17 cellular contexts compared by ENCODE assay signal in the genomic region with DNA sequence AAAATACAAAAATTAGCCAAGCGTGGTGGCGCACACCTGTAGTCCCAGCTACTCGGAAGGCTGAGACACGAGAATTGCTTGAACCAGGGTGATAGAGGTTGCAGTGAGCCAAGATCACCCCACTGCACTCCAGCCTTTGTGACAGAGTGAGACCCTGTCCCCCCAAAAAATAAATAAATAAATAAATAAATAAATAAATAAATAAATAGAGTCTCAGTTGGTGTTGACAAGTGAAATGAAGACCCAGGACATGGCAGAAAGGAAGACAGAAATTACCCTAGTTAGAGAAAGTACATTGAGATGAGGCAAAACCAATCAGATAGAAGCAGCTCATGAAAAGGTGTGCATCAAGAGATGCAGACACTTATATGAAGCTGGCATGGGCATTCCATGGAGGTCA.
DNase-seq lines count a peak whose midpoint lies in the region; ATAC-seq and TF ChIP-seq lines count a peak whose summit lies in the region.
"Had no signal": no experiment of that assay in that cellular context is flagged by ENCODE, and none has a peak within 500 bp of the region (broad histone marks: within the 10 kb centered on the region; RNA-seq: fewer than 3 reads in every experiment).

No MANE protein-coding gene starts in this region.

- no TSS peak for BruUV-seq in mammary epithelial cell (replicated peaks; lab: Mats Ljungman, UMichigan)

- no peak overlapping the region for H2AFZ ChIP-seq in mammary epithelial cell (ENCODE audit: low read depth, low read length)

- ATAC-seq in Right ventricle myocardium inferior, result no peak
- ATAC-seq in activated CD8-positive, alpha-beta memory T cell treated with anti-CD3 and anti-CD28 coated beads, Interleukin-2, amount 10 ng/mL, durations not matched to agents 7 days and 5 days, result no peak
- ATAC-seq: CD8-positive, alpha-beta T cell had no signal

- intact Hi-C loops in breast epithelium (cut with DNase I; ENCODE audit: low total_unique reads) (loop anchor here (5.0 kb wide), 1 partner anchor 1535 kb away; no protein-coding TSS in a partner anchor), mammary epithelial cell (cut with micrococcal nuclease) (no loop called here), Right ventricle myocardium inferior (cut with DNase I) (loop anchor here (2.0 to 10.0 kb wide), 2 partner anchors 24 to 238 kb away; no protein-coding TSS in a partner anchor)

- no peak for DNase-seq in breast epithelium (ENCODE audit: low spot score in 2 of 2)
- no peak for DNase-seq in mammary epithelial cell
- no peak for DNase-seq in right atrium auricular region (ENCODE audit: low spot score)
- DNase-seq in Right ventricle myocardium inferior (ENCODE audit: missing footprints), result no peak
- DNase-seq in osteocyte (ENCODE audit: extremely low spot score, unreplicated experiment), result no peak
- no peak for DNase-seq in CD1c-positive myeloid dendritic cell (ENCODE audit: extremely low spot score)
- DNase-seq in activated CD8-positive, alpha-beta memory T cell treated with anti-CD3 and anti-CD28 coated beads, Interleukin-2, amount 10 ng/mL, durations not matched to agents 7 days and 5 days, result no peak
- DNase-seq: 8988T; CD8-positive, alpha-beta T cell; COR-L47; DMS153; DMS79 treated with DMSO at 0.1 percent for 48 hours; GOT3; H9 had no signal

- CTCF ChIA-PET in mammary epithelial cell (lab: Charles Lee; ENCODE audit: low non-redundant PET), result no interaction called here
- CTCF ChIA-PET in activated CD8-positive, alpha-beta memory T cell treated with anti-CD3 and anti-CD28 coated beads, Interleukin-2, amount 10 ng/mL, durations not matched to agents 7 days and 5 days (lab: Charles Lee), result no interaction called here

- no peaks in the 10 kb centered on the region for H3K36me3 ChIP-seq in breast epithelium
- no peaks in the 10 kb centered on the region for H3K36me3 ChIP-seq in mammary epithelial cell (ENCODE audit: insufficient read depth, low read length)
- H3K36me3 ChIP-seq in right atrium auricular region, result no peaks in the 10 kb centered on the region

- H3K27me3 ChIP-seq in breast epithelium (no peaks in the 10 kb centered on the region), mammary epithelial cell (ENCODE audit: insufficient read depth, low read length) (no peaks in the 10 kb centered on the region), right atrium auricular region (no peaks in the 10 kb centered on the region)

- 86% methylated on average over 3 of the region's 4 CpGs for WGBS in mammary epithelial cell (ENCODE audit: low coverage, missing lambda C conversion rate)

- H3K27ac Mint-ChIP-seq in osteocyte (ENCODE audit: unreplicated experiment), result peak overlapping the region; percentile 5
- no peak overlapping the region for H3K27ac Mint-ChIP-seq in activated CD8-positive, alpha-beta memory T cell treated with anti-CD3 and anti-CD28 coated beads, Interleukin-2, amount 10 ng/mL, durations not matched to agents 7 days and 5 days
- H3K27ac Mint-ChIP-seq: B cell; CD8-positive, alpha-beta T cell; H9; IgD-negative memory B cell had no signal

- no peak overlapping the region for H3K4me3 Mint-ChIP-seq in osteocyte (ENCODE audit: unreplicated experiment)
- H3K4me3 Mint-ChIP-seq in activated CD8-positive, alpha-beta memory T cell treated with anti-CD3 and anti-CD28 coated beads, Interleukin-2, amount 10 ng/mL, durations not matched to agents 7 days and 5 days, result no peak overlapping the region
- H3K4me3 Mint-ChIP-seq: B cell; CD8-positive, alpha-beta T cell; H9; IgD-negative memory B cell had no signal

- TF ChIP-seq POLR2A in breast epithelium (IDR thresholded peaks at IDR 0.05), result no peak

- H3K9me3 ChIP-seq in breast epithelium (no peaks in the 10 kb centered on the region), mammary epithelial cell (replicated peaks; ENCODE audit: insufficient read depth, low read length) (no peaks in the 10 kb centered on the region), right atrium auricular region (peaks cover 0 to 6% of the 10 kb centered on the region in 2 donors)

- H3K36me3 Mint-ChIP-seq in osteocyte (ENCODE audit: unreplicated experiment), result no peaks in the 10 kb centered on the region
- H3K36me3 Mint-ChIP-seq in activated CD8-positive, alpha-beta memory T cell treated with anti-CD3 and anti-CD28 coated beads, Interleukin-2, amount 10 ng/mL, durations not matched to agents 7 days and 5 days, result no peaks in the 10 kb centered on the region
- H3K36me3 Mint-ChIP-seq: CD8-positive, alpha-beta T cell; IgD-negative memory B cell had no signal

- dilution Hi-C loops in mammary epithelial cell (cut with HindIII; ENCODE audit: low sequenced_read_pairs), result no loop called here

- H3K4me1 Mint-ChIP-seq in osteocyte (ENCODE audit: unreplicated experiment), result peaks cover 25% of the 10 kb centered on the region
- H3K4me1 Mint-ChIP-seq in activated CD8-positive, alpha-beta memory T cell treated with anti-CD3 and anti-CD28 coated beads, Interleukin-2, amount 10 ng/mL, durations not matched to agents 7 days and 5 days, result no peaks in the 10 kb centered on the region
- H3K4me1 Mint-ChIP-seq: B cell had no signal

- H3K4me2 ChIP-seq in mammary epithelial cell (ENCODE audit: insufficient read depth, low read depth, low read length), result no peak overlapping the region

- no peaks in the 10 kb centered on the region for H3K9me3 Mint-ChIP-seq in osteocyte (ENCODE audit: unreplicated experiment)
- H3K9me3 Mint-ChIP-seq in activated CD8-positive, alpha-beta memory T cell treated with anti-CD3 and anti-CD28 coated beads, Interleukin-2, amount 10 ng/mL, durations not matched to agents 7 days and 5 days (ENCODE audit: low read depth), result no peaks in the 10 kb centered on the region
- H3K9me3 Mint-ChIP-seq: CD8-positive, alpha-beta T cell; H9; IgD-negative memory B cell had no signal

- H3K27ac ChIP-seq in breast epithelium (peak overlapping the region; percentile 60 to 66), mammary epithelial cell (ENCODE audit: insufficient read depth, low read depth, low read length) (no peak overlapping the region), right atrium auricular region (peak overlapping the region; percentile 82 to 89)
- H3K27ac ChIP-seq: C4-2B had no signal

- H3K4me3 ChIP-seq in breast epithelium, result no peak overlapping the region
- no peak overlapping the region for H3K4me3 ChIP-seq in mammary epithelial cell (replicated peaks in 1 of 3; ENCODE audit: insufficient read depth in 1 of 3, low read depth in 2 of 3, low read length in 3 of 3)
- no peak overlapping the region for H3K4me3 ChIP-seq in right atrium auricular region

- H3K27me3 Mint-ChIP-seq in osteocyte (ENCODE audit: unreplicated experiment), result no peaks in the 10 kb centered on the region
- H3K27me3 Mint-ChIP-seq in activated CD8-positive, alpha-beta memory T cell treated with anti-CD3 and anti-CD28 coated beads, Interleukin-2, amount 10 ng/mL, durations not matched to agents 7 days and 5 days, result no peaks in the 10 kb centered on the region
- H3K27me3 Mint-ChIP-seq: B cell, IgD-negative memory B cell had no signal

- no peaks in the 10 kb centered on the region for H4K20me1 ChIP-seq in mammary epithelial cell (ENCODE audit: insufficient read depth, low read length)

- H3K4me1 ChIP-seq in breast epithelium (no peaks in the 10 kb centered on the region), mammary epithelial cell (ENCODE audit: insufficient read depth, low read length) (peaks cover 34% of the 10 kb centered on the region), right atrium auricular region (peaks cover 0 to 35% of the 10 kb centered on the region in 2 donors)

- TF ChIP-seq CTCF in breast epithelium (IDR thresholded peaks at IDR 0.05) (no peak), mammary epithelial cell (conservative IDR thresholded peaks at IDR 0.05 in 1 of 2, IDR thresholded peaks at IDR 0.05 in 1 of 2; ENCODE audit: extremely low read depth in 1 of 2, insufficient read depth in 1 of 2, low read depth in 1 of 2, low read length in 2 of 2) (no peak), right atrium auricular region (IDR thresholded peaks at IDR 0.05) (no peak), osteocyte (IDR thresholded peaks at IDR 0.05) (no peak)

- no peak overlapping the region for H3K9ac ChIP-seq in mammary epithelial cell (ENCODE audit: insufficient read depth, low read length)

- no peaks in the 10 kb centered on the region for H3K79me2 ChIP-seq in mammary epithelial cell (ENCODE audit: insufficient read depth, low read length)

- in situ Hi-C loops in mammary epithelial cell (cut with MboI; ENCODE audit: low sequenced_read_pairs in 2 of 2), result no loop called here
